ENCODE assay signal across 1 cellular context in the genomic region with DNA sequence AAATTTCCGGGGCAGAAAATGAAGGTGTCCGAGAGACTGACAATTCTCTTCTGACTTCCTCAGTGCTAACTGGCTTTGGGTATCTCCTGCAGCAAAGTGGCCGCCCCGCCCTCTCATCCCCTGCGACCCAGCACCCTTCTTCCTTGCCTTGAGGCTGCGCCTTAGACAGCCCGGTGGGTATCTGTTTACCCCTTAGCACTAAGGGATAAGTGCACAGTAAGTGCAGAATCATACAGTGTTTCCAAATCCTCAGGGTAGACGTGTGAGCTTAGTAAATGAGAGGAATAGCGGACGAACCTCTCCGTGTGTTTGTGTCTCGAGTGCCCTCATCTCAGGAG.
TF ChIP-seq lines count a peak whose summit lies in the region.

No MANE protein-coding gene starts in this region.

TF ChIP-seq in IMR-90, 13 proteins besides CTCF, POLR2A, EP300 and RAD21 (continued from another document):
- no peak for TF ChIP-seq RFX5 (IDR thresholded peaks at IDR 0.05; ENCODE audit: low read depth, low read length)
- no peak for TF ChIP-seq RCOR1 (IDR thresholded peaks at IDR 0.05; ENCODE audit: insufficient replicate concordance, low read length)
- no peak for TF ChIP-seq MAZ (IDR thresholded peaks at IDR 0.05; ENCODE audit: borderline replicate concordance, low read depth, low read length)
- no peak for TF ChIP-seq NFE2L2 (IDR thresholded peaks at IDR 0.05; ENCODE audit: low read depth, low read length)
- no peak for TF ChIP-seq CEBPB (IDR thresholded peaks at IDR 0.05; ENCODE audit: low read depth, low read length)
